Comparison of ENCODE assay signal across 23 cellular contexts in genomic region chrX:105515561-105515960, GRCh38.
"Had no signal": no experiment of that assay in that cellular context is flagged by ENCODE, and none has a peak within 500 bp of the region (broad histone marks: within the 10 kb centered on the region; RNA-seq: fewer than 3 reads in every experiment).

No MANE protein-coding gene starts in this region.

- H3K27ac ChIP-seq: colonic mucosa, esophagus muscularis mucosa, neutrophil, skin epidermis, testis, tibial nerve, upper lobe of right lung, vagina had no signal

- H3K4me3 ChIP-seq: colonic mucosa, esophagus muscularis mucosa, lung, skin epidermis, testis, tibial nerve, upper lobe of right lung, vagina had no signal

- DNase-seq: colonic mucosa; effector CD4-positive, alpha-beta T cell; foreskin fibroblast; immature natural killer cell; left colon; left ventricle myocardium superior; mesendoderm; naive thymus-derived CD4-positive, alpha-beta T cell; nephron progenitor cell; posterior cingulate gyrus; stimulated activated CD4-positive, alpha-beta T cell treated with anti-CD3 and anti-CD28 coated beads, Interleukin-2, amount 100 ng/mL, for 24 hours; stimulated activated CD4-positive, alpha-beta T cell treated with anti-CD3 and anti-CD28 coated beads, Interleukin-4, amount 100 ng/mL, for 4 hours; stimulated activated naive B cell treated with anti-CD40 and anti-IgM and Interleukin-4, amounts not matched to agents 10 μg/mL and 1 μg/mL and 100 μg/mL, for 72 hours; stimulated activated naive CD8-positive, alpha-beta T cell treated with anti-CD3 and anti-CD28 coated beads, Interleukin-15, amount 100 ng/mL, for 72 hours; testis; upper lobe of right lung had no signal

- H3K36me3 ChIP-seq: colonic mucosa, esophagus muscularis mucosa, neutrophil, tibial nerve, upper lobe of right lung, vagina had no signal

- H3K4me1 ChIP-seq: colonic mucosa, esophagus muscularis mucosa, testis, tibial nerve, upper lobe of right lung, vagina had no signal

- H3K27me3 ChIP-seq: colonic mucosa, esophagus muscularis mucosa, neutrophil, testis, upper lobe of right lung, vagina had no signal

- ATAC-seq: left colon; left ventricle myocardium superior; naive thymus-derived CD4-positive, alpha-beta T cell; sciatic nerve; stimulated activated naive B cell treated with anti-CD40 and anti-IgM and Interleukin-4, amounts not matched to agents 10 μg/mL and 1 μg/mL and 100 μg/mL, for 72 hours; stimulated activated naive CD8-positive, alpha-beta T cell treated with anti-CD3 and anti-CD28 coated beads, Interleukin-15, amount 100 ng/mL, for 72 hours; upper lobe of right lung had no signal

- H3K9me3 ChIP-seq: colonic mucosa, esophagus muscularis mucosa, neutrophil, testis, tibial nerve, upper lobe of right lung, vagina had no signal
